In the genomic region with DNA sequence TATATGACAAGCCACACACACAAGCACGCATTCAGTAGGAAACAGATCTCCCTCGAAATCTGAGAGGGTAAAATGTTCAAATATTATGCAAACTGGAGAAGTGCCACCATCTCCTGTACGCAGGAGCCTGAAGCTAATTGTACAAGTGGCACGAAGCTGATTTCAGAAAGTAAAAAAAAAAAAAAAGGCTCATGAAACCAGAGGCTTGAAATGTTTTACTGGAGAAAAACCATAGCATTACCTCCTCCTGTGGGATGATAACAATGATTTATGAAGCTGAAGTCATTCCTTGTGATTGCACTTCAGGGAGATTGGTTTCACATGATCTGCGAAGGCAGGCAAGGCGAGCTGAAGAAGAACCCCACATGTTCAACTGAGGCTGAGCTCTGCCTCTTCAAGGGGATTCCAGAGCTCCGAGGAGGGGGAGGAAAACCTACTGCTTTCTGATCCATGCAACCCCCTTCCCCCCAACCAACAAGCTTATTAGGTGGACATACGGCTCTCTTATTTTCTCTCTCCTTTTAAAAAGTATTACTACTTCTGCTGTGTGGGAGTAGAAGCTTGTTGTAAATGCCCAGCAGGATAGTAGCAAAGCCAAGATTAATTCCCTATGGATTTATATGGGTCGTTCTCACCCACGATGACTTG, we compare ENCODE assay signal across 9 cellular contexts.
DNase-seq lines count a peak whose midpoint lies in the region.
"Had no signal": no experiment of that assay in that cellular context is flagged by ENCODE, and none has a peak within 500 bp of the region (broad histone marks: within the 10 kb centered on the region; RNA-seq: fewer than 3 reads in every experiment).

No MANE protein-coding gene starts in this region.

- H3K4me1 Mint-ChIP-seq in activated CD4-positive, alpha-beta memory T cell treated with anti-CD3 and anti-CD28 coated beads for 36 hours (ENCODE audit: low read depth) = no peaks in the 10 kb centered on the region

- intact Hi-C loops in activated CD4-positive, alpha-beta memory T cell treated with anti-CD3 and anti-CD28 coated beads for 36 hours (cut with micrococcal nuclease) = no loop called here

- DNase-seq in COLO829 (ENCODE audit: low spot score) (peak; percentile 30), M059J (ENCODE audit: low read depth) (peak; percentile 89), amniotic epithelial cell (ENCODE audit: low read depth) (peak; percentile 96), myocyte (ENCODE audit: low read depth) (peak; percentile 40), cerebellar nuclear complex (lab: John Stamatoyannopoulos, UW) (no peak)
- no peak for DNase-seq in activated CD4-positive, alpha-beta memory T cell treated with anti-CD3 and anti-CD28 coated beads for 36 hours
- DNase-seq in activated naive CD4-positive, alpha-beta T cell treated with anti-CD3 and anti-CD28 coated beads, Interleukin-2, amount 50 U/mL, for 16 hours = no peak
- no peak for DNase-seq in activated effector memory CD4-positive, alpha-beta T cell treated with anti-CD3 and anti-CD28 coated beads, Interleukin-2, amount 50 U/mL, for 16 hours
- DNase-seq: activated gamma-delta T cell treated with Interleukin-2 at 50 U/mL for 16 hours had no signal

- POLR2A ChIA-PET in activated CD4-positive, alpha-beta memory T cell treated with anti-CD3 and anti-CD28 coated beads for 36 hours (lab: Charles Lee) = no interaction called here

- CTCF ChIA-PET in activated CD4-positive, alpha-beta memory T cell treated with anti-CD3 and anti-CD28 coated beads for 36 hours (lab: Charles Lee) = no interaction called here

- no peaks in the 10 kb centered on the region for H3K9me3 Mint-ChIP-seq in activated CD4-positive, alpha-beta memory T cell treated with anti-CD3 and anti-CD28 coated beads for 36 hours

- H3K4me3 Mint-ChIP-seq in activated CD4-positive, alpha-beta memory T cell treated with anti-CD3 and anti-CD28 coated beads for 36 hours = no peak overlapping the region

- H3K36me3 Mint-ChIP-seq in activated CD4-positive, alpha-beta memory T cell treated with anti-CD3 and anti-CD28 coated beads for 36 hours = no peaks in the 10 kb centered on the region

- no peak overlapping the region for H3K27ac Mint-ChIP-seq in activated CD4-positive, alpha-beta memory T cell treated with anti-CD3 and anti-CD28 coated beads for 36 hours

- H3K27me3 Mint-ChIP-seq in activated CD4-positive, alpha-beta memory T cell treated with anti-CD3 and anti-CD28 coated beads for 36 hours = peaks cover 10% of the 10 kb centered on the region

Comparison
In these comparisons a context has a peak if more than half of its experiments do, and no peak if none do; other contexts are left out.
1. DNase-seq: peak in COLO829 (single experiment), M059J (single experiment), amniotic epithelial cell (single experiment) and myocyte (single experiment); none in activated CD4-positive, alpha-beta memory T cell treated with anti-CD3 and anti-CD28 coated beads for 36 hours (single experiment), activated naive CD4-positive, alpha-beta T cell treated with anti-CD3 and anti-CD28 coated beads, Interleukin-2, amount 50 U/mL, for 16 hours (single experiment), cerebellar nuclear complex (0 of 2) and activated effector memory CD4-positive, alpha-beta T cell treated with anti-CD3 and anti-CD28 coated beads, Interleukin-2, amount 50 U/mL, for 16 hours (single experiment).